8 cellular contexts compared by ENCODE assay signal in the genomic region with DNA sequence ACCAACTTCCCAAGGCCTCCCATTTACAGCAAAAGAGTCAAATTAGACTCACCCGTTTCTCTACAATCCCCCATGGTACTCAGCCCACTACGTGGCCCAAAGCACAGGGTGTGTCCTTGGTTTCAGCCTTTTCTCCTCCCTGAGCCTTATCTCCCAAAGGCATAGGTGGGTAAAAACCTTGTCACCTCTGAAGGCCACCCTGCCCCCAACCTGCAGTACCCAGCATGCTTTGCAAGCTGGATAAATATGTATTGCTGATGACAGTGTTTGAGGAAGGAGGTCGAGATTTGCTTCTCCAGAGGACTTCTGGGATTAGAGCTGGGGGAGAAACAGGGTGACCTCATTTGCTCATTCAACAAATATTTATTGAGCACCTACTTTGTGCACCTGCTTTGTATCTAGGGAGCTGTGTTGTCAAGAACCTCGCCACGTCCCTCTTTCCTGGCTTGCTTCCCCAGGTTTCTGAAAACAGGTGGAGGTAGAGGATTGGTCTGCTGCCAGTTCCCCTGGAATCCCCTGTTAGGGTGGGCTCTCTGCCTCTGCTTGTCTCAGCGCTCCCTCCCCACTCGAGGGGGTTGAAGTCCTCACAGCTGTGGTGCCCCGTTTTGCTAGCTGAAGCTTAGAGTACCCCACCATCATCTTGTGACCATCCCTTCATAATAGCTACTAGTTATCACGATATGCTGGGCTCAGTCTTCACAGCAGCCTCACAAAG. TPM values are rescaled to one million over a fixed set of nuclear protein-coding genes. Genes with fewer than 3 reads are reported as not detected.
DNase-seq lines count a peak whose midpoint lies in the region; ATAC-seq, FAIRE-seq and TF ChIP-seq lines count a peak whose summit lies in the region.

No MANE protein-coding gene starts in this region.

- no TSS peak for BruUV-seq in HepG2 (replicated peaks; lab: Mats Ljungman, UMichigan)

- peaks cover 26% of the 10 kb centered on the region for H3K36me3 Mint-ChIP-seq in activated naive CD4-positive, alpha-beta T cell treated with anti-CD3 and anti-CD28 coated beads, Interleukin-2, amount 10 ng/mL, durations not matched to agents 7 days and 5 days
- H3K36me3 Mint-ChIP-seq in activated naive CD4-positive, alpha-beta T cell treated with anti-CD3 and anti-CD28 coated beads, Interleukin-2, amount 50 U/mL, for 72 hours = peaks cover 6 to 19% of the 10 kb centered on the region in 2 donors

- ATAC-seq in activated naive CD4-positive, alpha-beta T cell treated with anti-CD3 and anti-CD28 coated beads, Interleukin-2, amount 50 U/mL, for 72 hours = no peak
- ATAC-seq in HepG2 (no peak), HG03378 (IDR thresholded peaks at IDR 0.05; ENCODE audit: unreplicated experiment) (no peak)

- H3K27ac ChIP-seq in HepG2 (ENCODE audit: extremely low read length, insufficient read depth, low read length) (peak overlapping the region; percentile 76), tibial artery (peak overlapping the region; percentile 92 to 98)

- intact Hi-C loops in HepG2 (cut with micrococcal nuclease; ENCODE audit: unreplicated experiment) = loop anchor here (5.0 kb wide), 2 partner anchors 44 to 279 kb away; a partner anchor contains a TSS
- intact Hi-C loops in tibial artery (cut with DNase I; ENCODE audit: low total_unique reads) = loop anchor here (10.0 kb wide), 1 partner anchor 292 kb away; a partner anchor contains a TSS

- peaks cover 6 to 21% of the 10 kb centered on the region in 2 experiments for H3K36me3 ChIP-seq in HepG2 (replicated peaks in 1 of 2; ENCODE audit: control insufficient read depth in 1 of 2, insufficient read depth in 2 of 2, low read length in 2 of 2)
- H3K36me3 ChIP-seq in tibial artery = peaks cover 0 to 4% (median 0%) of the 10 kb centered on the region in 3 donors

- FAIRE-seq in HepG2 (lab: Jason Lieb, UNC) = peak; percentile 90

- H2AFZ ChIP-seq in HepG2 (ENCODE audit: low read length) = no peak overlapping the region

- no peak for DNase-seq in activated naive CD4-positive, alpha-beta T cell treated with anti-CD3 and anti-CD28 coated beads, Interleukin-2, amount 10 ng/mL, durations not matched to agents 7 days and 5 days
- no peak for DNase-seq in activated naive CD4-positive, alpha-beta T cell treated with Interleukin-2 at 50 U/mL for 16 hours
- no peak for DNase-seq in activated naive CD4-positive, alpha-beta T cell treated with anti-CD3 and anti-CD28 coated beads, Interleukin-2, amount 50 U/mL, for 72 hours (ENCODE audit: low spot score in 2 of 2)
- peak; percentile 92 for DNase-seq in HepG2 (ENCODE audit: low spot score)
- no peak for DNase-seq in tibial artery
- DNase-seq in foreskin melanocyte = no peak
- no peak for DNase-seq in cerebellum (ENCODE audit: low spot score)

- H4K20me1 ChIP-seq in HepG2 (ENCODE audit: insufficient read depth, low read length) = peaks cover 54% of the 10 kb centered on the region

- H3K9me3 Mint-ChIP-seq in activated naive CD4-positive, alpha-beta T cell treated with anti-CD3 and anti-CD28 coated beads, Interleukin-2, amount 10 ng/mL, durations not matched to agents 7 days and 5 days = no peaks in the 10 kb centered on the region
- no peaks in the 10 kb centered on the region for H3K9me3 Mint-ChIP-seq in activated naive CD4-positive, alpha-beta T cell treated with anti-CD3 and anti-CD28 coated beads, Interleukin-2, amount 50 U/mL, for 72 hours

- TF ChIP-seq CTCF in HepG2 (CRISPR knock-in tag; IDR thresholded peaks at IDR 0.05) (no peak), tibial artery (IDR thresholded peaks at IDR 0.05) (no peak)

- no peak for TF ChIP-seq POLR2A in HepG2 (IDR thresholded peaks at IDR 0.05; ENCODE audit: insufficient read depth in 1 of 2, low read depth in 2 of 2, low read length in 2 of 2)

- peaks cover 74% of the 10 kb centered on the region for H3K4me1 Mint-ChIP-seq in activated naive CD4-positive, alpha-beta T cell treated with anti-CD3 and anti-CD28 coated beads, Interleukin-2, amount 10 ng/mL, durations not matched to agents 7 days and 5 days

- peak; percentile 30 to 67; a peak in 3 of 4 replicates for TF ChIP-seq EP300 in HepG2 (IDR thresholded peaks at IDR 0.05; ENCODE audit: low read depth in 2 of 2, low read length in 2 of 2)
- peak; percentile 83; the same call in 1 of the 2 replicates for TF ChIP-seq EP300 in HepG2 (CRISPR knock-in tag; IDR thresholded peaks at IDR 0.05; ENCODE audit: borderline replicate concordance)

- peaks cover 67% of the 10 kb centered on the region for H3K79me2 ChIP-seq in HepG2 (ENCODE audit: insufficient read depth, low read length)

- CTCF ChIA-PET in activated naive CD4-positive, alpha-beta T cell treated with anti-CD3 and anti-CD28 coated beads, Interleukin-2, amount 10 ng/mL, durations not matched to agents 7 days and 5 days (lab: Charles Lee) = interaction anchor here (0.8 to 5.4 kb wide), 6 partner anchors 9 to 280 kb away, joined by 3 to 35 read pairs (median 6); a partner anchor contains a TSS
- CTCF ChIA-PET in HepG2 (lab: Yijun Ruan, JAX; ENCODE audit: low intra/inter-chr PET ratio, low total read pairs) = interaction anchor here (1.8 kb wide), 1 partner anchor 43 kb away, joined by 3 read pairs; no protein-coding TSS in a partner anchor

- peaks cover 54% of the 10 kb centered on the region for H3K4me1 ChIP-seq in HepG2 (ENCODE audit: insufficient read depth, low read length)
- peaks cover 6 to 78% (median 68%) of the 10 kb centered on the region in 4 donors for H3K4me1 ChIP-seq in tibial artery

- H3K4me3 ChIP-seq in HepG2 (replicated peaks in 1 of 3; ENCODE audit: insufficient read depth in 1 of 3, low read depth in 2 of 3, low read length in 3 of 3) (peak overlapping the region in 2 of 3 experiments; percentile 98 to 99; a peak in 3 of 6 replicates), tibial artery (peak overlapping the region; percentile 77 to 96)

- H3K27me3 ChIP-seq in HepG2 (ENCODE audit: control insufficient read depth in 1 of 2, insufficient read depth in 2 of 2, low read length in 2 of 2) (peaks cover 0 to 2% of the 10 kb centered on the region in 2 experiments; a peak in 2 of 5 replicates), tibial artery (no peaks in the 10 kb centered on the region)

- H3K9me3 ChIP-seq in HepG2 (ENCODE audit: low read length) (no peaks in the 10 kb centered on the region), tibial artery (no peaks in the 10 kb centered on the region)

- peak overlapping the region; percentile 89 for H3K27ac Mint-ChIP-seq in activated naive CD4-positive, alpha-beta T cell treated with anti-CD3 and anti-CD28 coated beads, Interleukin-2, amount 10 ng/mL, durations not matched to agents 7 days and 5 days
- H3K27ac Mint-ChIP-seq in activated naive CD4-positive, alpha-beta T cell treated with anti-CD3 and anti-CD28 coated beads, Interleukin-2, amount 50 U/mL, for 72 hours = peak overlapping the region; percentile 33 to 98

- H3K4me3 Mint-ChIP-seq in activated naive CD4-positive, alpha-beta T cell treated with anti-CD3 and anti-CD28 coated beads, Interleukin-2, amount 10 ng/mL, durations not matched to agents 7 days and 5 days = peak overlapping the region; percentile 98

- POLR2A ChIA-PET in HepG2 (lab: Yijun Ruan, JAX) = interaction anchor here (0.7 to 7.3 kb wide), 16 partner anchors 8 to 327 kb away, joined by 3 to 175 read pairs (median 4); a partner anchor contains a TSS

- H3K4me2 ChIP-seq in HepG2 (ENCODE audit: low read depth, low read length) = peak overlapping the region; percentile 87

- whole genome bisulfite sequencing in HepG2 (ENCODE audit: low lambda C conversion rate) = 60% methylated on average over 9 of the region's 9 CpGs

- peaks cover 4% of the 10 kb centered on the region for H3K27me3 Mint-ChIP-seq in activated naive CD4-positive, alpha-beta T cell treated with anti-CD3 and anti-CD28 coated beads, Interleukin-2, amount 10 ng/mL, durations not matched to agents 7 days and 5 days

- peak overlapping the region; percentile 87 for H3K9ac ChIP-seq in HepG2 (ENCODE audit: insufficient read depth, low read depth, low read length)

- TF ChIP-seq RAD21 in HepG2 (CRISPR knock-in tag; IDR thresholded peaks at IDR 0.05) = no peak

- in situ Hi-C loops in HepG2 (cut with HindIII; ENCODE audit: extremely low pct_ligation_motif_present, low pct_unique_long_range_greater_than_20kb) = no loop called here

RNA-seq across cellular contexts. Expression of a gene that starts 3.0 kb away (rescaled TPM):
- total RNA-seq in activated naive CD4-positive, alpha-beta T cell treated with anti-CD3 and anti-CD28 coated beads, Interleukin-2, amount 50 U/mL, for 72 hours = 100 to 1,000 TPM; 141 to 185 TPM
- total RNA-seq in HepG2 (2016; rRNA removed; fragmentation: Illumina TruSeq; extraction: Trizol) (97.0 and 110 TPM in 2 replicates), cerebellum (49.1 TPM)
- 9.8 and 10.1 TPM in 2 replicates for total RNA-seq in HepG2 (2016; cell fraction: cytosol; rRNA removed; fragmentation: Illumina TruSeq; extraction: Trizol; ENCODE audit: low read depth)
- 92.3 and 97.2 TPM in 2 replicates for total RNA-seq in HepG2 (2016; cell fraction: insoluble cytoplasmic fraction; rRNA removed; fragmentation: Illumina TruSeq; extraction: Trizol)
- total RNA-seq in HepG2 (2016; cell fraction: membrane; rRNA removed; fragmentation: Illumina TruSeq; extraction: Trizol) = 38.1 and 38.7 TPM in 2 replicates
- 62.5 and 68.5 TPM in 2 replicates for total RNA-seq in HepG2 (2016; cell fraction: nucleus; rRNA removed; fragmentation: Illumina TruSeq; extraction: Trizol)
- polyA plus RNA-seq in HepG2 (2011; rRNA removed) = 70.1 and 80.4 TPM in 2 replicates
- 81.9 and 127 TPM in 2 replicates for polyA plus RNA-seq in HepG2 (2011; cell fraction: cytosol; rRNA removed)
- 107 and 129 TPM in 2 replicates for polyA plus RNA-seq in HepG2 (2011; cell fraction: nucleus; rRNA removed)
- polyA plus RNA-seq in HepG2 (2012) = 82.2 and 85.9 TPM in 2 replicates
- polyA plus RNA-seq in HepG2 (2016; cell fraction: cytosol; fragmentation: Illumina TruSeq; extraction: Trizol; ENCODE audit: low read depth) = 7.2 and 8.1 TPM in 2 replicates
- polyA plus RNA-seq in HepG2 (2016; cell fraction: insoluble cytoplasmic fraction; fragmentation: Illumina TruSeq; extraction: Trizol; ENCODE audit: low read depth) = 138 and 161 TPM in 2 replicates
- polyA plus RNA-seq in HepG2 (2016; cell fraction: membrane; fragmentation: Illumina TruSeq; extraction: Trizol; ENCODE audit: low read depth) = 25.1 and 28.1 TPM in 2 replicates
- 109 and 113 TPM in 2 replicates for polyA plus RNA-seq in HepG2 (2016; cell fraction: nucleus; fragmentation: Illumina TruSeq; extraction: Trizol; ENCODE audit: insufficient read depth, low read depth)
- 136 and 189 TPM in 2 replicates for polyA minus RNA-seq in HepG2 (2011; rRNA and poly(A)+ RNA removed; ENCODE audit: low replicate concordance)
- 107 and 130 TPM in 2 replicates for polyA minus RNA-seq in HepG2 (2011; cell fraction: cytosol; rRNA and poly(A)+ RNA removed)
- 49.2 and 50.4 TPM in 2 replicates for polyA minus RNA-seq in HepG2 (2011; cell fraction: nucleus; rRNA and poly(A)+ RNA removed)

RNA-seq across cellular contexts. Expression of a gene that starts 19.3 kb away (rescaled TPM):
- total RNA-seq in activated naive CD4-positive, alpha-beta T cell treated with anti-CD3 and anti-CD28 coated beads, Interleukin-2, amount 50 U/mL, for 72 hours = 1,000 to 10,000 TPM; 1,602 to 2,658 TPM
- total RNA-seq in HepG2 (2016; rRNA removed; fragmentation: Illumina TruSeq; extraction: Trizol) (2,790 and 3,298 TPM in 2 replicates), cerebellum (723 TPM)
- total RNA-seq in HepG2 (2016; cell fraction: cytosol; rRNA removed; fragmentation: Illumina TruSeq; extraction: Trizol; ENCODE audit: low read depth) = 4,051 and 4,588 TPM in 2 replicates
- total RNA-seq in HepG2 (2016; cell fraction: insoluble cytoplasmic fraction; rRNA removed; fragmentation: Illumina TruSeq; extraction: Trizol) = 2,655 and 3,446 TPM in 2 replicates
- 6,899 and 6,901 TPM in 2 replicates for total RNA-seq in HepG2 (2016; cell fraction: membrane; rRNA removed; fragmentation: Illumina TruSeq; extraction: Trizol)
- 995 and 1,125 TPM in 2 replicates for total RNA-seq in HepG2 (2016; cell fraction: nucleus; rRNA removed; fragmentation: Illumina TruSeq; extraction: Trizol)
- polyA plus RNA-seq in HepG2 (2011; rRNA removed) = 4,288 and 4,860 TPM in 2 replicates
- 4,164 and 5,084 TPM in 2 replicates for polyA plus RNA-seq in HepG2 (2011; cell fraction: cytosol; rRNA removed)
- polyA plus RNA-seq in HepG2 (2011; cell fraction: nucleus; rRNA removed) = 680 and 915 TPM in 2 replicates
- polyA plus RNA-seq in HepG2 (2012) = 4,457 and 5,527 TPM in 2 replicates
- 5,325 and 6,272 TPM in 2 replicates for polyA plus RNA-seq in HepG2 (2016; cell fraction: cytosol; fragmentation: Illumina TruSeq; extraction: Trizol; ENCODE audit: low read depth)
- 3,877 and 3,973 TPM in 2 replicates for polyA plus RNA-seq in HepG2 (2016; cell fraction: insoluble cytoplasmic fraction; fragmentation: Illumina TruSeq; extraction: Trizol; ENCODE audit: low read depth)
- 7,669 and 7,726 TPM in 2 replicates for polyA plus RNA-seq in HepG2 (2016; cell fraction: membrane; fragmentation: Illumina TruSeq; extraction: Trizol; ENCODE audit: low read depth)
- polyA plus RNA-seq in HepG2 (2016; cell fraction: nucleus; fragmentation: Illumina TruSeq; extraction: Trizol; ENCODE audit: insufficient read depth, low read depth) = 2,046 and 2,062 TPM in 2 replicates
- 223 and 322 TPM in 2 replicates for polyA minus RNA-seq in HepG2 (2011; rRNA and poly(A)+ RNA removed; ENCODE audit: low replicate concordance)
- 1,056 and 1,226 TPM in 2 replicates for polyA minus RNA-seq in HepG2 (2011; cell fraction: cytosol; rRNA and poly(A)+ RNA removed)
- 292 and 362 TPM in 2 replicates for polyA minus RNA-seq in HepG2 (2011; cell fraction: nucleus; rRNA and poly(A)+ RNA removed)

RNA-seq across cellular contexts. Expression of a gene that starts 47.7 kb away (rescaled TPM):
- total RNA-seq in activated naive CD4-positive, alpha-beta T cell treated with anti-CD3 and anti-CD28 coated beads, Interleukin-2, amount 50 U/mL, for 72 hours = 10 to 100 TPM; 19.2 to 41.9 TPM
- 12.7 and 15.6 TPM in 2 replicates for total RNA-seq in HepG2 (2016; rRNA removed; fragmentation: Illumina TruSeq; extraction: Trizol)
- total RNA-seq in HepG2 (2016; cell fraction: cytosol; rRNA removed; fragmentation: Illumina TruSeq; extraction: Trizol; ENCODE audit: low read depth) = 3.7 and 5.9 TPM in 2 replicates
- total RNA-seq in HepG2 (2016; cell fraction: insoluble cytoplasmic fraction; rRNA removed; fragmentation: Illumina TruSeq; extraction: Trizol) = 12.1 and 16.1 TPM in 2 replicates
- 4.9 and 5.9 TPM in 2 replicates for total RNA-seq in HepG2 (2016; cell fraction: membrane; rRNA removed; fragmentation: Illumina TruSeq; extraction: Trizol)
- total RNA-seq in HepG2 (2016; cell fraction: nucleus; rRNA removed; fragmentation: Illumina TruSeq; extraction: Trizol) = 16.2 and 16.8 TPM in 2 replicates
- polyA plus RNA-seq in HepG2 (2011; rRNA removed) = 20.6 and 22.7 TPM in 2 replicates
- polyA plus RNA-seq in HepG2 (2011; cell fraction: cytosol; rRNA removed) = 8.0 and 10.1 TPM in 2 replicates
- polyA plus RNA-seq in HepG2 (2011; cell fraction: nucleus; rRNA removed) = 75.8 and 78.0 TPM in 2 replicates
- 13.3 and 15.9 TPM in 2 replicates for polyA plus RNA-seq in HepG2 (2012)
- polyA plus RNA-seq in HepG2 (2016; cell fraction: cytosol; fragmentation: Illumina TruSeq; extraction: Trizol; ENCODE audit: low read depth) = 1.3 and 1.4 TPM in 2 replicates
- 13.2 and 13.4 TPM in 2 replicates for polyA plus RNA-seq in HepG2 (2016; cell fraction: insoluble cytoplasmic fraction; fragmentation: Illumina TruSeq; extraction: Trizol; ENCODE audit: low read depth)
- 2.8 and 3.3 TPM in 2 replicates for polyA plus RNA-seq in HepG2 (2016; cell fraction: membrane; fragmentation: Illumina TruSeq; extraction: Trizol; ENCODE audit: low read depth)
- 51.8 and 58.8 TPM in 2 replicates for polyA plus RNA-seq in HepG2 (2016; cell fraction: nucleus; fragmentation: Illumina TruSeq; extraction: Trizol; ENCODE audit: insufficient read depth, low read depth)
- polyA minus RNA-seq in HepG2 (2011; rRNA and poly(A)+ RNA removed; ENCODE audit: low replicate concordance) = 7.6 and 11.6 TPM in 2 replicates
- polyA minus RNA-seq in HepG2 (2011; cell fraction: cytosol; rRNA and poly(A)+ RNA removed) = 3.6 and 4.1 TPM in 2 replicates
- 18.3 TPM in 2 replicates for polyA minus RNA-seq in HepG2 (2011; cell fraction: nucleus; rRNA and poly(A)+ RNA removed)
- 6.9 TPM for total RNA-seq in cerebellum
